ENCODE assay signal across 9 cellular contexts in genomic region chr6:32947552-32948465, GRCh38. TPM values are rescaled to one million over a fixed set of nuclear protein-coding genes. Genes with fewer than 3 reads are reported as not detected.
DNase-seq lines count a peak whose midpoint lies in the region; ATAC-seq and TF ChIP-seq lines count a peak whose summit lies in the region.
"Had no signal": no experiment of that assay in that cellular context is flagged by ENCODE, and none has a peak within 500 bp of the region (broad histone marks: within the 10 kb centered on the region; RNA-seq: fewer than 3 reads in every experiment).

No MANE protein-coding gene starts in this region.

- H3K9me3 ChIP-seq in Panc1 (ENCODE audit: control insufficient read depth, insufficient read depth, low read depth, low read length) (no peaks in the 10 kb centered on the region), neural cell (ENCODE audit: low read length) (no peaks in the 10 kb centered on the region)

- DNase-seq in COLO668 (lab: John Stamatoyannopoulos, UW; ENCODE audit: unreplicated experiment) (peak; percentile 27), Panc1 (ENCODE audit: low read depth, low spot score) (peak; percentile 67), chondrocyte (ENCODE audit: low spot score) (no peak)

- no peaks in the 10 kb centered on the region for H3F3A ChIP-seq in neural cell (ENCODE audit: insufficient read depth, low read length, poor library complexity, severe bottlenecking)

- no peak overlapping the region for H3K4me3 Mint-ChIP-seq in chondrocyte (ENCODE audit: unreplicated experiment)

- H2AFZ ChIP-seq in neural cell (ENCODE audit: low read depth, low read length) = no peak overlapping the region

- CTCF ChIA-PET in Panc1 (lab: Charles Lee) = interaction anchor here (0.5 to 1.1 kb wide), 6 partner anchors 14 to 300 kb away, joined by 3 to 6 read pairs (median 3); partner anchors contain the start of genes PSMB9, TAP1 and TAP2

- peaks cover 19% of the 10 kb centered on the region for H3K27me3 Mint-ChIP-seq in chondrocyte (ENCODE audit: low read depth)

- peaks cover 5% of the 10 kb centered on the region for H3K4me1 Mint-ChIP-seq in chondrocyte (ENCODE audit: low read depth)

- no peak overlapping the region for H3K9ac ChIP-seq in neural cell (ENCODE audit: low read length)

- H3K27ac ChIP-seq in Panc1 (ENCODE audit: low read length) = no peak overlapping the region
- no peak overlapping the region for H3K27ac ChIP-seq in neural cell (ENCODE audit: low read length)

- TF ChIP-seq CTCF in Panc1 (IDR thresholded peaks at IDR 0.05) = peak; percentile 84
- peak; percentile 75 for TF ChIP-seq CTCF in chondrocyte (IDR thresholded peaks at IDR 0.05)
- TF ChIP-seq CTCF in neural cell (IDR thresholded peaks at IDR 0.05; ENCODE audit: poor library complexity, severe bottlenecking) = peak; percentile 72

- H3K9me3 Mint-ChIP-seq in chondrocyte (ENCODE audit: low read depth) = no peaks in the 10 kb centered on the region

- no peaks in the 10 kb centered on the region for H3K9me2 ChIP-seq in neural cell (ENCODE audit: insufficient read depth, low read length)

- H3K27ac Mint-ChIP-seq in chondrocyte (ENCODE audit: unreplicated experiment) = no peak overlapping the region

- no TSS peak for BruUV-seq in Panc1 (replicated peaks; lab: Mats Ljungman, UMichigan)

- peak; percentile 80 for TF ChIP-seq RAD21 in neural cell (conservative IDR thresholded peaks at IDR 0.05)

- intact Hi-C loops in Panc1 (cut with micrococcal nuclease; ENCODE audit: unreplicated experiment) = loop anchor here (5.0 kb wide), 1 partner anchor 61 kb away; no protein-coding TSS in a partner anchor

- POLR2A ChIA-PET in Panc1 (lab: Charles Lee) = no interaction called here

- no peak overlapping the region for H3K4me2 ChIP-seq in neural cell (ENCODE audit: low read length)

- H3K27me3 ChIP-seq in Panc1 (ENCODE audit: control insufficient read depth, insufficient read depth, low read length) (no peaks in the 10 kb centered on the region), neural cell (ENCODE audit: insufficient read depth, low read depth, low read length) (no peaks in the 10 kb centered on the region)

- TF ChIP-seq POLR2A in GM19099 (IDR thresholded peaks at IDR 0.05; ENCODE audit: extremely low read depth, insufficient read length, low read depth) = peak; percentile 18

- H3K4me1 ChIP-seq in Panc1 (ENCODE audit: control insufficient read depth, insufficient read depth, low read length) = no peaks in the 10 kb centered on the region

- H3K36me3 Mint-ChIP-seq in chondrocyte (ENCODE audit: low read depth) = no peaks in the 10 kb centered on the region

- H3K36me3 ChIP-seq in Panc1 (ENCODE audit: control insufficient read depth, insufficient read depth, low read length) (no peaks in the 10 kb centered on the region), neural cell (ENCODE audit: insufficient read depth, low read length) (no peaks in the 10 kb centered on the region)

- in situ Hi-C loops in Panc1 (cut with HindIII; ENCODE audit: low pct_unique_long_range_greater_than_20kb, low sequenced_read_pairs) = no loop called here

- no peaks in the 10 kb centered on the region for H4K20me1 ChIP-seq in neural cell (ENCODE audit: insufficient read depth)

- no peaks in the 10 kb centered on the region for H3K79me2 ChIP-seq in neural cell (replicated peaks; ENCODE audit: insufficient read depth, low read length)

- no peak overlapping the region for H3K4me3 ChIP-seq in Panc1 (ENCODE audit: low read depth in 2 of 2, low read length in 2 of 2)
- no peak overlapping the region for H3K4me3 ChIP-seq in neural cell (ENCODE audit: low read length)
- H3K4me3 ChIP-seq: skin epidermis had no signal

- ATAC-seq in Panc1 (peak; percentile 93), HG02852 (IDR thresholded peaks at IDR 0.05; ENCODE audit: unreplicated experiment) (no peak), HG03108 (IDR thresholded peaks at IDR 0.05; ENCODE audit: unreplicated experiment) (no peak), GM19467 (IDR thresholded peaks at IDR 0.05; ENCODE audit: unreplicated experiment) (no peak)

- TF ChIP-seq EP300 in neural cell (conservative IDR thresholded peaks at IDR 0.05; ENCODE audit: poor library complexity, severe bottlenecking) = no peak

TF ChIP-seq in neural cell, 6 proteins besides CTCF, POLR2A, EP300 and RAD21:
- TF ChIP-seq MXI1 (conservative IDR thresholded peaks at IDR 0.05; ENCODE audit: poor library complexity, severe bottlenecking) (no peak), SMC3 (conservative IDR thresholded peaks at IDR 0.05; ENCODE audit: poor library complexity) (peak; percentile 75)

RNA-seq across cellular contexts. Expression of gene HLA-DMA, which starts 5.1 kb away (rescaled TPM):
- total RNA-seq in Panc1 (2021; ENCODE audit: unreplicated experiment) (2.8 TPM), chondrocyte (3.6 to 5.5 TPM (median 5.4 TPM) in 3 replicates)
- 1.3 TPM for polyA plus RNA-seq in Panc1 (2012; ENCODE audit: insufficient read length)
- polyA plus RNA-seq in neural cell = 4.4 and 5.8 TPM in 2 replicates
- 0.97 and 1.0 TPM in 2 replicates for polyA minus RNA-seq in neural cell

RNA-seq across cellular contexts. Expression of gene HLA-DMB, which starts 7.0 kb away (rescaled TPM):
- total RNA-seq in Panc1 (2021; ENCODE audit: unreplicated experiment) = 0.44 TPM
- polyA plus RNA-seq in Panc1 (2012; ENCODE audit: insufficient read length) = not detected
- total RNA-seq in chondrocyte = not detected in 3 replicates
- 2.9 and 4.5 TPM in 2 replicates for polyA plus RNA-seq in neural cell
- polyA minus RNA-seq in neural cell = 2.5 and 2.9 TPM in 2 replicates

RNA-seq across cellular contexts. Expression of gene BRD2, which starts 20.6 kb away (rescaled TPM):
- 209 TPM for total RNA-seq in Panc1 (2021; ENCODE audit: unreplicated experiment)
- polyA plus RNA-seq in Panc1 (2012; ENCODE audit: insufficient read length) = 161 TPM
- 149 to 165 TPM (median 150 TPM) in 3 replicates for total RNA-seq in chondrocyte
- 102 and 107 TPM in 2 replicates for polyA plus RNA-seq in neural cell
- polyA minus RNA-seq in neural cell = 121 and 140 TPM in 2 replicates
